ENCODE assay signal across 13 cellular contexts in the genomic region with DNA sequence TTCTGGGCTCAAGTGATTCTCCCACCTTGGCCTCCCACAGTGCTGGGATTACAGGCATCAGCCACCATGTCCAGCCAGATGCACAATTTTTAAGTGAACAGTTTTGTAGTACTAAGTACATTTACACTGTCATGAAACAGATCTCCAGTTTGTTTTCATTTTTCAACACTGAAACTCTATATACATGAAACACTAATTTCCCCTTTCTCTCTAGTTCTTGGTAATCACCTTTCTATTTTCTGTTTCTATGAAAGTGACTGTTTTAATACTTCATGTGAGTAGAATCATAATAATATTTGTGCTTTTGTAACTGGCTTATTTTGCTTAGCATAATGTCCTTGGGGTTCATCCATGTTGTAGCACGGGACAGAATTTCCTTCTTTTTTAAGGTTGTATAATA.
DNase-seq lines count a peak whose midpoint lies in the region; ATAC-seq, FAIRE-seq and TF ChIP-seq lines count a peak whose summit lies in the region.
"Had no signal": no experiment of that assay in that cellular context is flagged by ENCODE, and none has a peak within 500 bp of the region (broad histone marks: within the 10 kb centered on the region; RNA-seq: fewer than 3 reads in every experiment).

No MANE protein-coding gene starts in this region.

- H3K27me3 ChIP-seq in left lung: no peaks in the 10 kb centered on the region
- no peaks in the 10 kb centered on the region for H3K27me3 ChIP-seq in suprapubic skin

- no peak for TF ChIP-seq EP300 in suprapubic skin (IDR thresholded peaks at IDR 0.05)

- FAIRE-seq in urothelium cell line (lab: Jason Lieb, UNC): no peak

- intact Hi-C loops in left lung (cut with DNase I): no loop called here

- 97% methylated on average over 1 of the region's 1 CpG for WGBS in suprapubic skin

- H3K27ac ChIP-seq in left lung: no peak overlapping the region
- no peak overlapping the region for H3K27ac ChIP-seq in suprapubic skin

- H3K4me1 ChIP-seq in left lung: no peaks in the 10 kb centered on the region
- H3K4me1 ChIP-seq in suprapubic skin: no peaks in the 10 kb centered on the region
- H3K4me1 ChIP-seq: Caco-2 had no signal

- TF ChIP-seq CTCF in left lung (IDR thresholded peaks at IDR 0.05) (no peak), suprapubic skin (IDR thresholded peaks at IDR 0.05) (no peak)

- H3K4me3 ChIP-seq in left lung (no peak overlapping the region), suprapubic skin (no peak overlapping the region)

- TF ChIP-seq POLR2A in suprapubic skin (IDR thresholded peaks at IDR 0.05): no peak

- H3K36me3 ChIP-seq in left lung (peaks cover 0 to 12% of the 10 kb centered on the region in 2 donors), suprapubic skin (peaks cover 19% of the 10 kb centered on the region)

- H3K9me3 ChIP-seq in left lung (no peaks in the 10 kb centered on the region), suprapubic skin (no peaks in the 10 kb centered on the region)
- H3K9me3 ChIP-seq: Caco-2 had no signal

- DNase-seq in urothelium cell line (ENCODE audit: low spot score): no peak
- no peak for DNase-seq in activated CD4-positive, alpha-beta T cell treated with anti-CD3 and anti-CD28 coated beads for 4 hours
- no peak for DNase-seq in left lung
- DNase-seq in suprapubic skin (ENCODE audit: low spot score in 2 of 2): no peak
- DNase-seq: activated CD4-positive, alpha-beta memory T cell treated with anti-CD3 and anti-CD28 coated beads for 36 hours; Caco-2; erythroblast; naive B cell; Right ventricle myocardium superior had no signal

- ATAC-seq in GM18519 (IDR thresholded peaks at IDR 0.05; ENCODE audit: low FRiP score, unreplicated experiment): peak; percentile 92
- peak; percentile 83 for ATAC-seq in GM19463 (IDR thresholded peaks at IDR 0.05; ENCODE audit: unreplicated experiment)
- peak; percentile 97 for ATAC-seq in HG02938 (IDR thresholded peaks at IDR 0.05; ENCODE audit: unreplicated experiment)
- peak; percentile 96 for ATAC-seq in HG03575 (IDR thresholded peaks at IDR 0.05; ENCODE audit: extremely low read depth, insufficient number of reproducible peaks, low FRiP score, unreplicated experiment)
- ATAC-seq in left lung: no peak
